Comparison of ENCODE assay signal across 8 cellular contexts in the genomic region with DNA sequence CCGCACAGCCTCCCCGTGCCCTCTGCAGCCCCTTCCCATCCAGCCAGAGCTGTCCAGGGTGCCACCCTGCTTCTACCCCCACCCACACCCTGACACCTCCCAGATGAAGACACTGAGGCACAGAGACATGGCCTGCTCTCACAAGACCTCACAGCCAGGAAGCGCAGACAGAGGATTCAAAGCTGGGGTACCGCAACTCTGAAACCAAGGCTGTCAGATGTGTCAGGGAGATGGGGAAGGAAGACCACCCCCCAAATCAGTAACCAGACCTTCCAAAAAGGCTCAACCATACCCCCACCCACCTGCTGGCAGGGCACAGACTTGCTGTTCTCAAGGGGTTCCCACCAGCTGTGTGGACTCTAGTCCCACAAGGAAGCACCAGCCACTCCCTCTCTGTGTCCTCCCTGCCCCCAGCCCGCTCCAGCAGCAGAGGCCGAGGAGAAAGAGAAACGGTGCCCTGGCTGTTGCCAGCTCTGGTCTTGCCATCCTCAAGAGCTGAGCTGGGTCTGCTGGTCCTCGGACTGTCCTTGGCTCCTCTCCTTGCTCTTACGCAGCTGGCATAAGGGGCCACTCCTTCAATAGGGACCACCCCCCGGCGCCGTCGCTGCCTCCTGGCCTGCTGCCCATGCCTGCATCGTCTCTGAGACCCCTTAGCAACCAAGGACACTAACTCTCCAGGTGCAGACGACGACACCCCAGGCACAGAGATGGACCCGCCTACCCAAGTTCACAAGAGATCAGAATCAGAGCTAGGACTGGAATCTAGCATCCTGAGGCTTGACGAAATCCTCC. TPM values are rescaled to one million over a fixed set of nuclear protein-coding genes. Genes with fewer than 3 reads are reported as not detected.
A peak's percentile ranks its signal among the peaks of the same experiment; 100 is the strongest.
DNase-seq lines count a peak whose midpoint lies in the region; ATAC-seq, FAIRE-seq and TF ChIP-seq lines count a peak whose summit lies in the region.

No MANE protein-coding gene starts in this region.

- H3K4me1 Mint-ChIP-seq in CD4-positive, alpha-beta T cell (ENCODE audit: low read depth): peaks cover 82% of the 10 kb centered on the region

- H3K27ac Mint-ChIP-seq in CD4-positive, alpha-beta T cell: peak overlapping the region; percentile 98

- H3K27me3 ChIP-seq in CD4-positive, alpha-beta T cell (ENCODE audit: control insufficient read depth, insufficient read depth, low read length): no peaks in the 10 kb centered on the region
- H3K27me3 ChIP-seq in muscle layer of duodenum (ENCODE audit: low read depth, low read length): no peaks in the 10 kb centered on the region

- peak overlapping the region; percentile 97 for H3K27ac ChIP-seq in CD4-positive, alpha-beta T cell (ENCODE audit: low read depth, low read length)
- H3K27ac ChIP-seq in coronary artery: peak overlapping the region; percentile 87 to 94
- H3K27ac ChIP-seq in muscle layer of duodenum (ENCODE audit: low read length): peak overlapping the region; percentile 93

- intact Hi-C loops in CD4-positive, alpha-beta T cell (cut with DNase I, micrococcal nuclease): loop anchor here (5.0 to 10.0 kb wide), 5 partner anchors 35 to 538 kb away; a partner anchor contains a TSS

- H3K4me3 ChIP-seq in NB4 (ENCODE audit: low read depth, low read length): peak overlapping the region; percentile 89
- H3K4me3 ChIP-seq in coronary artery: peak overlapping the region; percentile 68
- peak overlapping the region; percentile 68 to 88 for H3K4me3 ChIP-seq in muscle layer of duodenum (ENCODE audit: low read depth in 1 of 2, low read length in 2 of 2)

- CTCF ChIA-PET in CD4-positive, alpha-beta T cell (lab: Charles Lee): interaction anchor here (0.8 to 6.7 kb wide), 7 partner anchors 8 to 266 kb away, joined by 3 to 56 read pairs (median 6); no protein-coding TSS in a partner anchor

- POLR2A ChIA-PET in CD4-positive, alpha-beta T cell (lab: Charles Lee): interaction anchor here (0.7 to 10.0 kb wide), 23 partner anchors 8 to 266 kb away, joined by 3 to 477 read pairs (median 8); a partner anchor contains a TSS

- H3K27me3 Mint-ChIP-seq in CD4-positive, alpha-beta T cell: no peaks in the 10 kb centered on the region

- FAIRE-seq in D721Med (lab: Jason Lieb, UNC) (no peak), HTR-8/SVneo (lab: Jason Lieb, UNC) (no peak)

- peaks cover 0 to 5% of the 10 kb centered on the region in 2 donors for H3K36me3 ChIP-seq in muscle layer of duodenum (ENCODE audit: control insufficient read depth in 1 of 2, insufficient read depth in 2 of 2, low read length in 2 of 2)

- H3K9me3 ChIP-seq in CD4-positive, alpha-beta T cell (ENCODE audit: control insufficient read depth, low read length): no peaks in the 10 kb centered on the region
- no peaks in the 10 kb centered on the region for H3K9me3 ChIP-seq in muscle layer of duodenum (ENCODE audit: control insufficient read depth in 1 of 2, low read length in 2 of 2)

- peak in 1 of 10 experiments; percentile 18 for DNase-seq in CD4-positive, alpha-beta T cell
- DNase-seq in NB4 (ENCODE audit: low read depth) (peak; percentile 57), coronary artery (ENCODE audit: low spot score) (no peak), RKO (ENCODE audit: low spot score) (no peak), D721Med (ENCODE audit: insufficient read length, low spot score) (no peak), HTR-8/SVneo (ENCODE audit: insufficient read length, low spot score) (no peak)

- H3K4me3 Mint-ChIP-seq in CD4-positive, alpha-beta T cell: peak overlapping the region; percentile 95

- peaks cover 34 to 70% of the 10 kb centered on the region in 2 donors for H3K4me1 ChIP-seq in muscle layer of duodenum (ENCODE audit: control insufficient read depth in 1 of 2, insufficient read depth in 2 of 2, low read length in 2 of 2)

- no peak for ATAC-seq in CD4-positive, alpha-beta T cell (ENCODE audit: poor library complexity)
- ATAC-seq in activated CD4-positive, CD25-positive, alpha-beta regulatory T cell treated with anti-CD3 and anti-CD28 coated beads, Interleukin-2, amount 50 U/mL, for 24 hours: no peak

- no peak for TF ChIP-seq POLR2A in NB4 (IDR thresholded peaks at IDR 0.05; ENCODE audit: extremely low read depth, insufficient read length)

- no peaks in the 10 kb centered on the region for H3K9me3 Mint-ChIP-seq in CD4-positive, alpha-beta T cell

- no peak for TF ChIP-seq CTCF in CD4-positive, alpha-beta T cell (IDR thresholded peaks at IDR 0.05)
- TF ChIP-seq CTCF in NB4 (IDR thresholded peaks at IDR 0.05; ENCODE audit: low read depth, low read length): no peak
- no peak for TF ChIP-seq CTCF in coronary artery (IDR thresholded peaks at IDR 0.05)
- no peak for TF ChIP-seq CTCF in D721Med (IDR thresholded peaks at IDR 0.05; ENCODE audit: insufficient read depth, missing control alignments)

- peaks cover 72% of the 10 kb centered on the region for H3K36me3 Mint-ChIP-seq in CD4-positive, alpha-beta T cell (ENCODE audit: low read depth)

RNA-seq across cellular contexts. Expression of a gene that starts 0.7 kb away (rescaled TPM):
- total RNA-seq in CD4-positive, alpha-beta T cell: 100 to 1,000 TPM; 247 to 258 TPM

RNA-seq across cellular contexts. Expression of a gene that starts 57.4 kb away (rescaled TPM):
- not detected for total RNA-seq in CD4-positive, alpha-beta T cell
